1 cellular context compared by ENCODE assay signal in the genomic region with DNA sequence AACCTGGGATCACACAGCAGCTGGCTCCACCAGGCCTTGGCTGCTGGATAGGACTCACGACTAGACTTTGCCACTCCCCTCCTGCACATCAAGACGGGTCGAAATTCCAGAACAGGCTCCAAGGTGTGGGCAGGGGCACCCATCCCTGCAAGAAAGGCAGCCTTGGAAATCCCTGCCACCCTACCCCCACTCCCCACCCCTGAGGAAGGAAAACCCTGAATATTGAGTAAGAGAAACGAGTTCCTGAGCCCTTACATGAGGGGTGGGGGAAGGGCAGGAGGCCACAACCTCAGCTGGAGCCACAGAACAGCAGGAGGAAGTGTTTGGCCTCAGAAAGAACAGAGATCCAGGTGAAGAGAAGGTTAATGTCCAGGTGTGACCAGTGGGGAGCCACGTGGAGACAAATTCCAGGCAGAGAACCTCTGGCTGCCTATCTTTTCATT.
A peak's percentile ranks its signal among the peaks of the same experiment; 100 is the strongest.
TF ChIP-seq lines count a peak whose summit lies in the region.

No MANE protein-coding gene starts in this region.

TF ChIP-seq in HepG2, 621 proteins besides CTCF, POLR2A, EP300 and RAD21:
- TF ChIP-seq RORA (CRISPR knock-in tag; IDR thresholded peaks at IDR 0.05) = no peak
- peak; percentile 59; the same call in 1 of the 2 replicates for TF ChIP-seq ZNF768 (CRISPR knock-in tag; IDR thresholded peaks at IDR 0.05)
- TF ChIP-seq, protein P1, sequence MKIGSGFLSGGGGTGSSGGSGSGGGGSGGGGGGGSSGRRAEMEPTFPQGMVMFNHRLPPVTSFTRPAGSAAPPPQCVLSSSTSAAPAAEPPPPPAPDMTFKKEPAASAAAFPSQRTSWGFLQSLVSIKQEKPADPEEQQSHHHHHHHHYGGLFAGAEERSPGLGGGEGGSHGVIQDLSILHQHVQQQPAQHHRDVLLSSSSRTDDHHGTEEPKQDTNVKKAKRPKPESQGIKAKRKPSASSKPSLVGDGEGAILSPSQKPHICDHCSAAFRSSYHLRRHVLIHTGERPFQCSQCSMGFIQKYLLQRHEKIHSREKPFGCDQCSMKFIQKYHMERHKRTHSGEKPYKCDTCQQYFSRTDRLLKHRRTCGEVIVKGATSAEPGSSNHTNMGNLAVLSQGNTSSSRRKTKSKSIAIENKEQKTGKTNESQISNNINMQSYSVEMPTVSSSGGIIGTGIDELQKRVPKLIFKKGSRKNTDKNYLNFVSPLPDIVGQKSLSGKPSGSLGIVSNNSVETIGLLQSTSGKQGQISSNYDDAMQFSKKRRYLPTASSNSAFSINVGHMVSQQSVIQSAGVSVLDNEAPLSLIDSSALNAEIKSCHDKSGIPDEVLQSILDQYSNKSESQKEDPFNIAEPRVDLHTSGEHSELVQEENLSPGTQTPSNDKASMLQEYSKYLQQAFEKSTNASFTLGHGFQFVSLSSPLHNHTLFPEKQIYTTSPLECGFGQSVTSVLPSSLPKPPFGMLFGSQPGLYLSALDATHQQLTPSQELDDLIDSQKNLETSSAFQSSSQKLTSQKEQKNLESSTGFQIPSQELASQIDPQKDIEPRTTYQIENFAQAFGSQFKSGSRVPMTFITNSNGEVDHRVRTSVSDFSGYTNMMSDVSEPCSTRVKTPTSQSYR (CRISPR knock-in tag; IDR thresholded peaks at IDR 0.05; ENCODE audit: borderline replicate concordance) = peak; percentile 55
- TF ChIP-seq ZC3H13 (CRISPR knock-in tag; IDR thresholded peaks at IDR 0.05) = 0 out of 2 replicates have a peak, but pooled peaks have one; percentile 22
- peak; percentile 59; the same call in 1 of the 2 replicates for TF ChIP-seq PAF1 (CRISPR knock-in tag; IDR thresholded peaks at IDR 0.05)
- no peak for TF ChIP-seq ZNF549 (CRISPR knock-in tag; IDR thresholded peaks at IDR 0.05)
- TF ChIP-seq ZNF274 (CRISPR knock-in tag; IDR thresholded peaks at IDR 0.05) = no peak
- no peak for TF ChIP-seq ZNF646 (CRISPR knock-in tag; IDR thresholded peaks at IDR 0.05)
